In the genomic region with DNA sequence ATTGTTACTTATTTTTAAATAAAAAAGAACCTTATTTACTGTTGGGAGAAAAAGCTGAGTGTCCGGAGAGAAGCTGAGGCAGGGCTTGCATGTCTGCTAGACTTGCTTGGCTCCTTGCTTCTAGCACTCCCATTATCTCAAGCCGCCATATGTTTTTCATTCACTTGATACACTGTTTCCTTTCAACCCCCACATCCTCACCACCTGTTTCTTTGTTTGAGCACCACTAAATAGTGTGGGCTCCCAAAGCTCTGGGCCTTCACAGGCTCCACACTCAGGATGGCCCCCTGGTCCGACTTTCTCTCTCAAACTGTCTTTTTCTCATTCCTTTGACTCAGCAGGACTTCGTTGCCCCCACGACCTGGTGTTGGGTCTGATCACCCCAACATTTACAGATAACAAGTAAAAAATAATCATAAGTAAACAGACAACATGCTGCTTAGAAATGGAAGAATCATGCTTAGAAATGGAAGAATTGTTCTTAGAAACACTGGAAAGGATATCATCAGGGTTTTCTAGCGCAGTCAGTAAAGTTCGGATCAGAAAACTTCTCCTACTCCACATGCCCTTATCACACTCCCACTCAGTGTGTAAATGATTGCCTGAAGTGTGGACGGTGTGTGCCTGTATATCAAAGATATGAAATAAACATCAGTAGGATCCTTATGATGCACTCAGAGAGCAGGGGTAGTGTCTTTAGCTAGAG, we compare ENCODE assay signal across 1 cellular context.
A peak's percentile ranks its signal among the peaks of the same experiment; 100 is the strongest.
TF ChIP-seq lines count a peak whose summit lies in the region.

No MANE protein-coding gene starts in this region.

TF ChIP-seq in K562, 482 proteins besides CTCF, POLR2A, EP300 and RAD21 (continued from another document and continues in another):
- TF ChIP-seq ZMIZ1 (IDR thresholded peaks at IDR 0.05; ENCODE audit: low read depth in 2 of 2, low read length in 2 of 2) (peak in 1 of 2 experiments; percentile 65; a peak in 1 of 4 replicates), ZNF436 (CRISPR knock-in tag; IDR thresholded peaks at IDR 0.05) (no peak), NCOA2 (IDR thresholded peaks at IDR 0.05; ENCODE audit: partially characterized antibody in 2 of 2) (no peak), ZNF41 (CRISPR knock-in tag; conservative IDR thresholded peaks at IDR 0.05) (no peak), ZNF778 (CRISPR knock-in tag; IDR thresholded peaks at IDR 0.05) (no peak), RFX1 (IDR thresholded peaks at IDR 0.05) (no peak), ETS2 (tag; IDR thresholded peaks at IDR 0.05; ENCODE audit: borderline replicate concordance, poor library complexity, severe bottlenecking) (no peak), ZFX (CRISPR knock-in tag; IDR thresholded peaks at IDR 0.05) (peak; percentile 75), MCM2 (IDR thresholded peaks at IDR 0.05; ENCODE audit: low read depth) (no peak), KDM4B (IDR thresholded peaks at IDR 0.05; ENCODE audit: borderline replicate concordance in 2 of 2, low read depth in 1 of 2) (no peak), NR2C1 (IDR thresholded peaks at IDR 0.05) (no peak), NR2C1 (tag; IDR thresholded peaks at IDR 0.05) (no peak), ZBTB8A (IDR thresholded peaks at IDR 0.05; ENCODE audit: partially characterized antibody) (no peak), HEY1 (CRISPR knock-in tag; IDR thresholded peaks at IDR 0.05; ENCODE audit: borderline replicate concordance) (no peak), RNF2 (IDR thresholded peaks at IDR 0.05) (0 out of 2 replicates have a peak, but pooled peaks have one; percentile 51), MTA2 (IDR thresholded peaks at IDR 0.05; ENCODE audit: low read depth) (peak; percentile 80), ILK (tag; IDR thresholded peaks at IDR 0.05; ENCODE audit: borderline replicate concordance, low read depth) (no peak), DLX4 (CRISPR knock-in tag; IDR thresholded peaks at IDR 0.05) (no peak), MAFF (IDR thresholded peaks at IDR 0.05; ENCODE audit: low read length) (no peak), CHAMP1 (IDR thresholded peaks at IDR 0.05) (no peak), ZC3H4 (CRISPR knock-in tag; IDR thresholded peaks at IDR 0.05; ENCODE audit: borderline replicate concordance) (no peak), ZC3H11A (IDR thresholded peaks at IDR 0.05; ENCODE audit: low read depth, low read length) (no peak), RFX5 (IDR thresholded peaks at IDR 0.05; ENCODE audit: low read depth, low read length) (no peak), ELF1 (tag; IDR thresholded peaks at IDR 0.05) (no peak), LARP7 (IDR thresholded peaks at IDR 0.05) (no peak), PRMT5 (CRISPR knock-in tag; IDR thresholded peaks at IDR 0.05) (no peak), ZBTB5 (IDR thresholded peaks at IDR 0.05) (no peak), BCL6 (CRISPR knock-in tag; IDR thresholded peaks at IDR 0.05) (no peak), SMAD2 (IDR thresholded peaks at IDR 0.05; ENCODE audit: low read depth, low read length) (no peak)
- TF ChIP-seq, protein P1, sequence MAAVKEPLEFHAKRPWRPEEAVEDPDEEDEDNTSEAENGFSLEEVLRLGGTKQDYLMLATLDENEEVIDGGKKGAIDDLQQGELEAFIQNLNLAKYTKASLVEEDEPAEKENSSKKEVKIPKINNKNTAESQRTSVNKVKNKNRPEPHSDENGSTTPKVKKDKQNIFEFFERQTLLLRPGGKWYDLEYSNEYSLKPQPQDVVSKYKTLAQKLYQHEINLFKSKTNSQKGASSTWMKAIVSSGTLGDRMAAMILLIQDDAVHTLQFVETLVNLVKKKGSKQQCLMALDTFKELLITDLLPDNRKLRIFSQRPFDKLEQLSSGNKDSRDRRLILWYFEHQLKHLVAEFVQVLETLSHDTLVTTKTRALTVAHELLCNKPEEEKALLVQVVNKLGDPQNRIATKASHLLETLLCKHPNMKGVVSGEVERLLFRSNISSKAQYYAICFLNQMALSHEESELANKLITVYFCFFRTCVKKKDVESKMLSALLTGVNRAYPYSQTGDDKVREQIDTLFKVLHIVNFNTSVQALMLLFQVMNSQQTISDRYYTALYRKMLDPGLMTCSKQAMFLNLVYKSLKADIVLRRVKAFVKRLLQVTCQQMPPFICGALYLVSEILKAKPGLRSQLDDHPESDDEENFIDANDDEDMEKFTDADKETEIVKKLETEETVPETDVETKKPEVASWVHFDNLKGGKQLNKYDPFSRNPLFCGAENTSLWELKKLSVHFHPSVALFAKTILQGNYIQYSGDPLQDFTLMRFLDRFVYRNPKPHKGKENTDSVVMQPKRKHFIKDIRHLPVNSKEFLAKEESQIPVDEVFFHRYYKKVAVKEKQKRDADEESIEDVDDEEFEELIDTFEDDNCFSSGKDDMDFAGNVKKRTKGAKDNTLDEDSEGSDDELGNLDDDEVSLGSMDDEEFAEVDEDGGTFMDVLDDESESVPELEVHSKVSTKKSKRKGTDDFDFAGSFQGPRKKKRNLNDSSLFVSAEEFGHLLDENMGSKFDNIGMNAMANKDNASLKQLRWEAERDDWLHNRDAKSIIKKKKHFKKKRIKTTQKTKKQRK (IDR thresholded peaks at IDR 0.05; ENCODE audit: borderline replicate concordance, low read depth, low read length) = no peak
- TF ChIP-seq, protein P2, sequence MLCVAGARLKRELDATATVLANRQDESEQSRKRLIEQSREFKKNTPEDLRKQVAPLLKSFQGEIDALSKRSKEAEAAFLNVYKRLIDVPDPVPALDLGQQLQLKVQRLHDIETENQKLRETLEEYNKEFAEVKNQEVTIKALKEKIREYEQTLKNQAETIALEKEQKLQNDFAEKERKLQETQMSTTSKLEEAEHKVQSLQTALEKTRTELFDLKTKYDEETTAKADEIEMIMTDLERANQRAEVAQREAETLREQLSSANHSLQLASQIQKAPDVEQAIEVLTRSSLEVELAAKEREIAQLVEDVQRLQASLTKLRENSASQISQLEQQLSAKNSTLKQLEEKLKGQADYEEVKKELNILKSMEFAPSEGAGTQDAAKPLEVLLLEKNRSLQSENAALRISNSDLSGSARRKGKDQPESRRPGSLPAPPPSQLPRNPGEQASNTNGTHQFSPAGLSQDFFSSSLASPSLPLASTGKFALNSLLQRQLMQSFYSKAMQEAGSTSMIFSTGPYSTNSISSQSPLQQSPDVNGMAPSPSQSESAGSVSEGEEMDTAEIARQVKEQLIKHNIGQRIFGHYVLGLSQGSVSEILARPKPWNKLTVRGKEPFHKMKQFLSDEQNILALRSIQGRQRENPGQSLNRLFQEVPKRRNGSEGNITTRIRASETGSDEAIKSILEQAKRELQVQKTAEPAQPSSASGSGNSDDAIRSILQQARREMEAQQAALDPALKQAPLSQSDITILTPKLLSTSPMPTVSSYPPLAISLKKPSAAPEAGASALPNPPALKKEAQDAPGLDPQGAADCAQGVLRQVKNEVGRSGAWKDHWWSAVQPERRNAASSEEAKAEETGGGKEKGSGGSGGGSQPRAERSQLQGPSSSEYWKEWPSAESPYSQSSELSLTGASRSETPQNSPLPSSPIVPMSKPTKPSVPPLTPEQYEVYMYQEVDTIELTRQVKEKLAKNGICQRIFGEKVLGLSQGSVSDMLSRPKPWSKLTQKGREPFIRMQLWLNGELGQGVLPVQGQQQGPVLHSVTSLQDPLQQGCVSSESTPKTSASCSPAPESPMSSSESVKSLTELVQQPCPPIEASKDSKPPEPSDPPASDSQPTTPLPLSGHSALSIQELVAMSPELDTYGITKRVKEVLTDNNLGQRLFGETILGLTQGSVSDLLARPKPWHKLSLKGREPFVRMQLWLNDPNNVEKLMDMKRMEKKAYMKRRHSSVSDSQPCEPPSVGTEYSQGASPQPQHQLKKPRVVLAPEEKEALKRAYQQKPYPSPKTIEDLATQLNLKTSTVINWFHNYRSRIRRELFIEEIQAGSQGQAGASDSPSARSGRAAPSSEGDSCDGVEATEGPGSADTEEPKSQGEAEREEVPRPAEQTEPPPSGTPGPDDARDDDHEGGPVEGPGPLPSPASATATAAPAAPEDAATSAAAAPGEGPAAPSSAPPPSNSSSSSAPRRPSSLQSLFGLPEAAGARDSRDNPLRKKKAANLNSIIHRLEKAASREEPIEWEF (CRISPR knock-in tag; IDR thresholded peaks at IDR 0.05) = no peak
- TF ChIP-seq, protein P3, sequence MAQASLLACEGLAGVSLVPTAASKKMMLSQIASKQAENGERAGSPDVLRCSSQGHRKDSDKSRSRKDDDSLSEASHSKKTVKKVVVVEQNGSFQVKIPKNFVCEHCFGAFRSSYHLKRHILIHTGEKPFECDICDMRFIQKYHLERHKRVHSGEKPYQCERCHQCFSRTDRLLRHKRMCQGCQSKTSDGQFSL (CRISPR knock-in tag; IDR thresholded peaks at IDR 0.05) = no peak
- TF ChIP-seq, protein P3 (tag; IDR thresholded peaks at IDR 0.05) = no peak
- TF ChIP-seq, protein P4, sequence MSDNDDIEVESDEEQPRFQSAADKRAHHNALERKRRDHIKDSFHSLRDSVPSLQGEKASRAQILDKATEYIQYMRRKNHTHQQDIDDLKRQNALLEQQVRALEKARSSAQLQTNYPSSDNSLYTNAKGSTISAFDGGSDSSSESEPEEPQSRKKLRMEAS (CRISPR knock-in tag; IDR thresholded peaks at IDR 0.05) = no peak
- TF ChIP-seq, protein P5, sequence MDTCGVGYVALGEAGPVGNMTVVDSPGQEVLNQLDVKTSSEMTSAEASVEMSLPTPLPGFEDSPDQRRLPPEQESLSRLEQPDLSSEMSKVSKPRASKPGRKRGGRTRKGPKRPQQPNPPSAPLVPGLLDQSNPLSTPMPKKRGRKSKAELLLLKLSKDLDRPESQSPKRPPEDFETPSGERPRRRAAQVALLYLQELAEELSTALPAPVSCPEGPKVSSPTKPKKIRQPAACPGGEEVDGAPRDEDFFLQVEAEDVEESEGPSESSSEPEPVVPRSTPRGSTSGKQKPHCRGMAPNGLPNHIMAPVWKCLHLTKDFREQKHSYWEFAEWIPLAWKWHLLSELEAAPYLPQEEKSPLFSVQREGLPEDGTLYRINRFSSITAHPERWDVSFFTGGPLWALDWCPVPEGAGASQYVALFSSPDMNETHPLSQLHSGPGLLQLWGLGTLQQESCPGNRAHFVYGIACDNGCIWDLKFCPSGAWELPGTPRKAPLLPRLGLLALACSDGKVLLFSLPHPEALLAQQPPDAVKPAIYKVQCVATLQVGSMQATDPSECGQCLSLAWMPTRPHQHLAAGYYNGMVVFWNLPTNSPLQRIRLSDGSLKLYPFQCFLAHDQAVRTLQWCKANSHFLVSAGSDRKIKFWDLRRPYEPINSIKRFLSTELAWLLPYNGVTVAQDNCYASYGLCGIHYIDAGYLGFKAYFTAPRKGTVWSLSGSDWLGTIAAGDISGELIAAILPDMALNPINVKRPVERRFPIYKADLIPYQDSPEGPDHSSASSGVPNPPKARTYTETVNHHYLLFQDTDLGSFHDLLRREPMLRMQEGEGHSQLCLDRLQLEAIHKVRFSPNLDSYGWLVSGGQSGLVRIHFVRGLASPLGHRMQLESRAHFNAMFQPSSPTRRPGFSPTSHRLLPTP (IDR thresholded peaks at IDR 0.05; ENCODE audit: borderline replicate concordance, extremely low read depth, insufficient read length) = no peak
